ENCODE assay signal across 9 cellular contexts in genomic region chr1:226975259-226975908, GRCh38. TPM values are rescaled to one million over a fixed set of nuclear protein-coding genes. Genes with fewer than 3 reads are reported as not detected.
A peak's percentile ranks its signal among the peaks of the same experiment; 100 is the strongest.
DNase-seq lines count a peak whose midpoint lies in the region; ATAC-seq lines count a peak whose summit lies in the region.
"Had no signal": no experiment of that assay in that cellular context is flagged by ENCODE, and none has a peak within 500 bp of the region (broad histone marks: within the 10 kb centered on the region; RNA-seq: fewer than 3 reads in every experiment).

No MANE protein-coding gene starts in this region.

- 77% methylated on average over 15 of the region's 15 CpGs for WGBS in right cardiac atrium

- H3K4me3 ChIP-seq in right cardiac atrium (ENCODE audit: low read length) (no peak overlapping the region), MG63 (no peak overlapping the region)

- H3K9me3 Mint-ChIP-seq in natural killer cell treated with Interleukin-12 subunit alpha and Interleukin-12 subunit beta and Interleukin-15 and Interleukin-18, amount 100 ng/mL, for 72 hours = peaks cover 6% of the 10 kb centered on the region

- H3K36me3 ChIP-seq in MG63 = no peaks in the 10 kb centered on the region; the same call in 1 of the 2 replicates

- H3K4me3 Mint-ChIP-seq in natural killer cell treated with Interleukin-12 subunit alpha and Interleukin-12 subunit beta and Interleukin-15 and Interleukin-18, amount 100 ng/mL, for 72 hours = no peak overlapping the region
- H3K4me3 Mint-ChIP-seq: effector memory CD8-positive, alpha-beta T cell had no signal

- no peaks in the 10 kb centered on the region for H3K27me3 Mint-ChIP-seq in natural killer cell treated with Interleukin-12 subunit alpha and Interleukin-12 subunit beta and Interleukin-15 and Interleukin-18, amount 100 ng/mL, for 72 hours
- H3K27me3 Mint-ChIP-seq: effector memory CD8-positive, alpha-beta T cell had no signal

- H3K9me3 ChIP-seq in right cardiac atrium (ENCODE audit: control insufficient read depth, low read length) (no peaks in the 10 kb centered on the region), MG63 (peaks cover 5% of the 10 kb centered on the region; the same call in 1 of the 2 replicates)

- peaks cover 35% of the 10 kb centered on the region for H3K4me1 ChIP-seq in right cardiac atrium (ENCODE audit: control insufficient read depth, insufficient read depth, low read length)

- peak; percentile 30 for DNase-seq in ELF-1 (ENCODE audit: low read depth, low spot score)
- DNase-seq in NCI-H748 treated with DMSO at 0.1 percent for 48 hours (lab: John Stamatoyannopoulos, UW) = peak; percentile 7
- peak in 1 of 3 donors; percentile 57 for DNase-seq in right cardiac atrium
- DNase-seq in putamen (ENCODE audit: low spot score) = peak; percentile 86
- no peak for DNase-seq in AML-193 (lab: John Stamatoyannopoulos, UW)
- no peak for DNase-seq in MG63
- DNase-seq in DMS79 treated with DMSO at 0.1 percent for 48 hours (lab: John Stamatoyannopoulos, UW) = no peak
- DNase-seq in natural killer cell treated with Interleukin-12 subunit alpha and Interleukin-12 subunit beta and Interleukin-15 and Interleukin-18, amount 100 ng/mL, for 72 hours (ENCODE audit: low spot score) = no peak
- DNase-seq: effector memory CD8-positive, alpha-beta T cell had no signal

- peak overlapping the region; percentile 99 for H3K27ac ChIP-seq in right cardiac atrium (ENCODE audit: low read length)

- peaks cover 6 to 8% of the 10 kb centered on the region in 2 donors for H3K4me1 Mint-ChIP-seq in natural killer cell treated with Interleukin-12 subunit alpha and Interleukin-12 subunit beta and Interleukin-15 and Interleukin-18, amount 100 ng/mL, for 72 hours (ENCODE audit: low read depth in 2 of 2)

- peaks cover 9% of the 10 kb centered on the region for H3K36me3 Mint-ChIP-seq in natural killer cell treated with Interleukin-12 subunit alpha and Interleukin-12 subunit beta and Interleukin-15 and Interleukin-18, amount 100 ng/mL, for 72 hours

- intact Hi-C loops in right cardiac atrium (cut with DNase I) = no loop called here

- H3K27me3 ChIP-seq in right cardiac atrium (ENCODE audit: control insufficient read depth, insufficient read depth) (no peaks in the 10 kb centered on the region), MG63 (no peaks in the 10 kb centered on the region)

- H3K27ac Mint-ChIP-seq in natural killer cell treated with Interleukin-12 subunit alpha and Interleukin-12 subunit beta and Interleukin-15 and Interleukin-18, amount 100 ng/mL, for 72 hours = no peak overlapping the region

- no peak for ATAC-seq in right cardiac atrium
- ATAC-seq in natural killer cell treated with Interleukin-12 subunit alpha and Interleukin-12 subunit beta and Interleukin-15 and Interleukin-18, amount 100 ng/mL, for 72 hours = no peak
- ATAC-seq: effector memory CD8-positive, alpha-beta T cell had no signal

RNA-seq across cellular contexts. Expression of gene COQ8A, which starts 35.3 kb away (rescaled TPM):
- 100 to 1,000 TPM; 130 to 238 (median 203) TPM for total RNA-seq in right cardiac atrium
- polyA plus RNA-seq in right cardiac atrium = 198 TPM
- 7.4 and 14.8 TPM in 2 replicates for total RNA-seq in MG63 (2014; rRNA removed; shearing (Covaris generic); ENCODE audit: low replicate concordance)
- total RNA-seq in natural killer cell treated with Interleukin-12 subunit alpha and Interleukin-12 subunit beta and Interleukin-15 and Interleukin-18, amount 100 ng/mL, for 72 hours = 10 to 100 TPM; 12.3 to 28.4 TPM

Comparison
In these comparisons a context has a peak if more than half of its experiments do, and no peak if none do; other contexts are left out.
1. DNase-seq: peak in ELF-1 (single experiment), NCI-H748 treated with DMSO at 0.1 percent for 48 hours (single experiment) and putamen (single experiment); none in AML-193 (0 of 2), MG63 (single experiment), DMS79 treated with DMSO at 0.1 percent for 48 hours (single experiment) and natural killer cell treated with Interleukin-12 subunit alpha and Interleukin-12 subunit beta and Interleukin-15 and Interleukin-18, amount 100 ng/mL, for 72 hours (single experiment).